29 cellular contexts compared by ENCODE assay signal in genomic region chr1:196178083-196178635, GRCh38.
DNase-seq lines count a peak whose midpoint lies in the region; ATAC-seq and TF ChIP-seq lines count a peak whose summit lies in the region.
"Had no signal": no experiment of that assay in that cellular context is flagged by ENCODE, and none has a peak within 500 bp of the region (broad histone marks: within the 10 kb centered on the region; RNA-seq: fewer than 3 reads in every experiment).

No MANE protein-coding gene starts in this region.

- peak overlapping the region; percentile 55 for H2AFZ ChIP-seq in mammary epithelial cell (ENCODE audit: low read depth, low read length)

- WGBS in mammary epithelial cell (ENCODE audit: low coverage, missing lambda C conversion rate): 35% methylated on average over 3 of the region's 3 CpGs

- CTCF ChIA-PET in mammary epithelial cell (lab: Charles Lee; ENCODE audit: low non-redundant PET): no interaction called here

- no peaks in the 10 kb centered on the region for H3K9me3 ChIP-seq in mammary epithelial cell (replicated peaks; ENCODE audit: insufficient read depth, low read length)
- H3K9me3 ChIP-seq in breast epithelium: no peaks in the 10 kb centered on the region
- H3K9me3 ChIP-seq: A549; BLaER1 treated with 17β-estradiol and CSF1 and Interleukin-3, amounts not matched to agents 10 nM and 100 nM; Caco-2; HAP-1; heart left ventricle; lower lobe of right lung; pancreas; right atrium auricular region; upper lobe of left lung had no signal

- H3K36me3 ChIP-seq in mammary epithelial cell (ENCODE audit: insufficient read depth, low read length): no peaks in the 10 kb centered on the region
- H3K36me3 ChIP-seq in breast epithelium: no peaks in the 10 kb centered on the region
- H3K36me3 ChIP-seq: BLaER1 treated with 17β-estradiol and CSF1 and Interleukin-3, amounts not matched to agents 10 nM and 100 nM; HAP-1; heart left ventricle; lower lobe of right lung; pancreas; right atrium auricular region; upper lobe of left lung had no signal

- BruUV-seq in mammary epithelial cell (replicated peaks; lab: Mats Ljungman, UMichigan): no TSS peak

- dilution Hi-C loops in mammary epithelial cell (cut with HindIII; ENCODE audit: low sequenced_read_pairs): loop anchor here (25.0 kb wide), 1 partner anchor 484 kb away; the partner anchor contains the start of gene CFH

- no peak overlapping the region for H3K4me2 ChIP-seq in mammary epithelial cell (ENCODE audit: insufficient read depth, low read depth, low read length)
- H3K4me2 ChIP-seq: A549, smooth muscle cell had no signal

- DNase-seq in mammary epithelial cell (peak; percentile 64), breast epithelium (ENCODE audit: low spot score in 2 of 2) (no peak), NCI-H748 treated with DMSO at 0.1 percent for 48 hours (lab: John Stamatoyannopoulos, UW) (peak; percentile 28), fibroblast of mammary gland (ENCODE audit: low read depth) (peak; percentile 9), renal cortical epithelial cell (ENCODE audit: low read depth) (peak; percentile 9), NCI-H69 (lab: John Stamatoyannopoulos, UW) (no peak)
- DNase-seq in stimulated activated CD4-positive, alpha-beta T cell treated with anti-CD3 and anti-CD28 coated beads, Interleukin-4, amount 100 ng/mL, for 24 hours: no peak
- DNase-seq: activated CD4-positive, alpha-beta T cell treated with anti-CD3 and anti-CD28 coated beads for 1 hour; activated CD8-positive, alpha-beta T cell treated with anti-CD3 and anti-CD28 coated beads for 36 hours; aorta; Caco-2; dermis blood vessel endothelial cell; DND-41; heart left ventricle; lower lobe of right lung; NCI-H187; NCI-H526 treated with DMSO at 0.1 percent for 48 hours; nephron progenitor cell; pancreas; stimulated activated CD4-positive, alpha-beta T cell treated with anti-CD3 and anti-CD28 coated beads, Interleukin-1b, Interleukin-23, amount 100 ng/mL, for 48 hours; T-helper 2 cell; upper lobe of left lung had no signal

- intact Hi-C loops in mammary epithelial cell (cut with micrococcal nuclease): no loop called here
- intact Hi-C loops in breast epithelium (cut with DNase I; ENCODE audit: low total_unique reads): no loop called here

- TF ChIP-seq CTCF in mammary epithelial cell (conservative IDR thresholded peaks at IDR 0.05 in 1 of 2, IDR thresholded peaks at IDR 0.05 in 1 of 2; ENCODE audit: extremely low read depth in 1 of 2, insufficient read depth in 1 of 2, low read depth in 1 of 2, low read length in 2 of 2): no peak
- TF ChIP-seq CTCF in breast epithelium (IDR thresholded peaks at IDR 0.05): no peak
- TF ChIP-seq CTCF in fibroblast of mammary gland (conservative IDR thresholded peaks at IDR 0.05; ENCODE audit: control insufficient read depth, insufficient read depth, low read depth, low read length): no peak

- H3K4me1 ChIP-seq in mammary epithelial cell (ENCODE audit: insufficient read depth, low read length): peaks cover 17% of the 10 kb centered on the region
- no peaks in the 10 kb centered on the region for H3K4me1 ChIP-seq in breast epithelium
- H3K4me1 ChIP-seq: Caco-2, HAP-1, lower lobe of right lung, pancreas, right atrium auricular region, upper lobe of left lung had no signal

- ATAC-seq in HG03565 (IDR thresholded peaks at IDR 0.05; ENCODE audit: unreplicated experiment): no peak
- ATAC-seq: A549; activated CD8-positive, alpha-beta T cell treated with anti-CD3 and anti-CD28 coated beads for 36 hours; lower lobe of right lung; pancreas; SK-N-SH treated with all-trans-retinoic acid at 6 μM for 48 hours had no signal

- H3K4me3 ChIP-seq in mammary epithelial cell (replicated peaks in 1 of 3; ENCODE audit: insufficient read depth in 1 of 3, low read depth in 2 of 3, low read length in 3 of 3) (no peak overlapping the region), breast epithelium (no peak overlapping the region), fibroblast of mammary gland (ENCODE audit: control insufficient read depth, low read depth, low read length) (no peak overlapping the region)
- H3K4me3 ChIP-seq: A549; BLaER1 treated with 17β-estradiol and CSF1 and Interleukin-3, amounts not matched to agents 10 nM and 100 nM; HAP-1; heart left ventricle; lower lobe of right lung; pancreas; right atrium auricular region; smooth muscle cell; upper lobe of left lung had no signal

- H3K27ac ChIP-seq in mammary epithelial cell (ENCODE audit: insufficient read depth, low read depth, low read length): no peak overlapping the region
- H3K27ac ChIP-seq in breast epithelium: no peak overlapping the region
- H3K27ac ChIP-seq: A549, lower lobe of right lung, pancreas, upper lobe of left lung had no signal

- no peaks in the 10 kb centered on the region for H3K79me2 ChIP-seq in mammary epithelial cell (ENCODE audit: insufficient read depth, low read length)

- no peak overlapping the region for H3K9ac ChIP-seq in mammary epithelial cell (ENCODE audit: insufficient read depth, low read length)
- H3K9ac ChIP-seq: BLaER1 treated with 17β-estradiol and CSF1 and Interleukin-3, amounts not matched to agents 10 nM and 100 nM had no signal

- no peaks in the 10 kb centered on the region for H4K20me1 ChIP-seq in mammary epithelial cell (ENCODE audit: insufficient read depth, low read length)
- H4K20me1 ChIP-seq: BLaER1 treated with 17β-estradiol and CSF1 and Interleukin-3, amounts not matched to agents 10 nM and 100 nM had no signal

- in situ Hi-C loops in mammary epithelial cell (cut with MboI; ENCODE audit: low sequenced_read_pairs in 2 of 2): no loop called here

- H3K27me3 ChIP-seq in mammary epithelial cell (ENCODE audit: insufficient read depth, low read length) (no peaks in the 10 kb centered on the region), breast epithelium (no peaks in the 10 kb centered on the region)
- H3K27me3 ChIP-seq: BLaER1 treated with 17β-estradiol and CSF1 and Interleukin-3, amounts not matched to agents 10 nM and 100 nM; heart left ventricle; pancreas; right atrium auricular region; upper lobe of left lung had no signal

- no peak for TF ChIP-seq POLR2A in breast epithelium (IDR thresholded peaks at IDR 0.05)

Comparison
In these comparisons a context has a peak if more than half of its experiments do, and no peak if none do; other contexts are left out.
1. DNase-seq: peak in mammary epithelial cell (single experiment), NCI-H748 treated with DMSO at 0.1 percent for 48 hours (single experiment), fibroblast of mammary gland (single experiment) and renal cortical epithelial cell (single experiment); none in breast epithelium (0 of 2), stimulated activated CD4-positive, alpha-beta T cell treated with anti-CD3 and anti-CD28 coated beads, Interleukin-4, amount 100 ng/mL, for 24 hours (single experiment) and NCI-H69 (single experiment).